ENCODE assay signal across 22 cellular contexts in the genomic region with DNA sequence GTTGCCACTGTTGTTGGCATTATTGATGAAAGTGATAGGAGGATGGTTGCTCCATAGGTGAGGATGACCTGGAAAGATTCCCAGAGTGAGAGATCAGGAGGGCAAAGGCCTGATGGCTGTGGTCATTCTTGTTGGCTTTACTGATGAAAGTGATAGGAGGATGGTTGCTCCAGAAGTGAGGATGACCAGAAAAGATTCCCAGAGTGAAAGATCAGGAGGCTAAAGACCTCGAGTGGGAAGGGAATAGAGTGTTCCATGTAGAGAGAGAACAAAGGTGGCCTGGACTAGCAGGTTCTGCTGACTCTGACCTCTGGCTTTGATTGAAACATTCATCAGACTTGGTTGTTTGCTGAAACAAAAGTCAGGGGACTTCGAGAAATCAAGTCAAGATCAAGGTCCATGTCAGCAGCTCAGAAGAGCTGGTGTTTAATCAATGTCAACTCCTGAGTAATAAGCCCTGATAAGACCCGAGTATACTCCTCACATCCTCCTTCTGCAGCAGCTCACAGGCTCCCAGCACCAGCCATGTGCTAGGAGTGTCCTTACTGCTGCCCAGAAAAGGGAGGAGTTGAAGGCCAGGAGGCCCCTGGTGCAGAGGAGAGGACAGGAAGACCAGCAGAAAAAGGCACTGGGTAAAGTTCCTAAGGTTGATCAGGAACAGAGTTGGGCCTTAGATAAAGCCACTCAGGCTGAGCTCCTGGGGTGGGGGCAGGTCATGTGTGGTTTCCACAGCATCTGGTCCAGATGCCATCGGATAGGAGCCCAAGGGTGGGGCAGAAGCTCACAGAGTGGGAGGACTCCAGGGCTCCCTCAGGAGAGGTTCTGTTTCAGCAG. TPM values are rescaled to one million over a fixed set of nuclear protein-coding genes. Genes with fewer than 3 reads are reported as not detected.
"Had no signal": no experiment of that assay in that cellular context is flagged by ENCODE, and none has a peak within 500 bp of the region (broad histone marks: within the 10 kb centered on the region; RNA-seq: fewer than 3 reads in every experiment).

No MANE protein-coding gene starts in this region.

- H3K4me3 Mint-ChIP-seq: activated CD8-positive, alpha-beta T cell treated with anti-CD3 and anti-CD28 coated beads for 36 hours; activated T-helper 1 cell treated with anti-CD3 and anti-CD28 coated beads, Interleukin-12 subunit alpha, Interleukin-12 subunit beta, Interleukin-2, Interleukin-4 antibody, amounts not matched to agents 30 ng/mL and 10 ng/mL and 1 ng/mL, durations not matched to agents 14 hours and 24 hours and 36 hours; nephron progenitor cell; stimulated activated naive CD8-positive, alpha-beta T cell treated with anti-CD3 and anti-CD28 coated beads, Interleukin-15, amount 100 ng/mL, for 72 hours; T-cell had no signal

- H3K9me3 Mint-ChIP-seq: activated CD8-positive, alpha-beta T cell treated with anti-CD3 and anti-CD28 coated beads for 36 hours; activated T-helper 1 cell treated with anti-CD3 and anti-CD28 coated beads, Interleukin-12 subunit alpha, Interleukin-12 subunit beta, Interleukin-2, Interleukin-4 antibody, amounts not matched to agents 30 ng/mL and 10 ng/mL and 1 ng/mL, durations not matched to agents 14 hours and 24 hours and 36 hours; T-cell had no signal

- H3K27me3 ChIP-seq: dorsolateral prefrontal cortex, upper lobe of right lung had no signal

- H3K27ac ChIP-seq: dorsolateral prefrontal cortex, prostate gland, spleen, upper lobe of right lung, WERI-Rb-1 had no signal

- H3K4me1 Mint-ChIP-seq: stimulated activated naive CD8-positive, alpha-beta T cell treated with anti-CD3 and anti-CD28 coated beads, Interleukin-15, amount 100 ng/mL, for 72 hours; T-cell had no signal

- H3K4me1 ChIP-seq: prostate gland, upper lobe of right lung had no signal

- H3K9me3 ChIP-seq: prostate gland, SK-N-SH, spleen, upper lobe of right lung had no signal

- DNase-seq: activated CD4-positive, alpha-beta T cell treated with anti-CD3 and anti-CD28 coated beads for 4 hours; activated CD8-positive, alpha-beta T cell treated with anti-CD3 and anti-CD28 coated beads for 36 hours; aorta; dorsolateral prefrontal cortex; kidney; mesendoderm; nephron progenitor cell; occipital lobe; SK-N-SH; spleen; stimulated activated naive CD8-positive, alpha-beta T cell treated with anti-CD3 and anti-CD28 coated beads, Interleukin-15, amount 100 ng/mL, for 72 hours; T-cell; T-helper 9 cell; upper lobe of right lung; WERI-Rb-1 had no signal

- ATAC-seq: activated CD8-positive, alpha-beta T cell treated with anti-CD3 and anti-CD28 coated beads for 36 hours; esophagus mucosa; sciatic nerve; stimulated activated naive CD8-positive, alpha-beta T cell treated with anti-CD3 and anti-CD28 coated beads, Interleukin-15, amount 100 ng/mL, for 72 hours; T-cell; upper lobe of right lung had no signal

- H3K4me3 ChIP-seq: dorsolateral prefrontal cortex, prostate gland, spleen, upper lobe of right lung had no signal

- H3K36me3 ChIP-seq: prostate gland, spleen, upper lobe of right lung, WERI-Rb-1 had no signal

- H3K27ac Mint-ChIP-seq: activated CD8-positive, alpha-beta T cell treated with anti-CD3 and anti-CD28 coated beads for 36 hours; activated T-helper 1 cell treated with anti-CD3 and anti-CD28 coated beads, Interleukin-12 subunit alpha, Interleukin-12 subunit beta, Interleukin-2, Interleukin-4 antibody, amounts not matched to agents 30 ng/mL and 10 ng/mL and 1 ng/mL, durations not matched to agents 14 hours and 24 hours and 36 hours; nephron progenitor cell; T-cell had no signal

RNA-seq across cellular contexts. Expression of gene CYP8B1, which starts 19.9 kb away (rescaled TPM):
- total RNA-seq: activated CD8-positive, alpha-beta T cell treated with anti-CD3 and anti-CD28 coated beads for 36 hours; activated T-helper 1 cell treated with anti-CD3 and anti-CD28 coated beads, Interleukin-12 subunit alpha, Interleukin-12 subunit beta, Interleukin-2, Interleukin-4 antibody, amounts not matched to agents 30 ng/mL and 10 ng/mL and 1 ng/mL, durations not matched to agents 14 hours and 24 hours and 36 hours; aorta; chondrocyte; esophagus mucosa; lower leg skin; occipital lobe; prostate gland; sciatic nerve; spleen; temporal lobe; upper lobe of right lung had no signal
- polyA plus RNA-seq: SK-N-SH had no signal

RNA-seq across cellular contexts. Expression of gene ZNF662, which starts 50.2 kb away (rescaled TPM):
- total RNA-seq: chondrocyte had no signal
